ENCODE assay signal across 9 cellular contexts in genomic region chr11:45709264-45709663, GRCh38. TPM values are rescaled to one million over a fixed set of nuclear protein-coding genes. Genes with fewer than 3 reads are reported as not detected.
"Had no signal": no experiment of that assay in that cellular context is flagged by ENCODE, and none has a peak within 500 bp of the region (broad histone marks: within the 10 kb centered on the region; RNA-seq: fewer than 3 reads in every experiment).

No MANE protein-coding gene starts in this region.

- ATAC-seq: GM23338 had no signal

- H3K9me3 Mint-ChIP-seq: GM23338, H9 had no signal

- DNase-seq: H9, HCEC 1CT, KBM-7 had no signal

- FAIRE-seq: H1, H54, HTR-8/SVneo had no signal

- H3K27ac Mint-ChIP-seq: GM23338, H9 had no signal

- H2AFZ ChIP-seq: GM23338 had no signal

- H3K9ac ChIP-seq: KMS-11 had no signal

- H3K4me2 ChIP-seq: GM23338, KMS-11 had no signal

- H3K4me3 Mint-ChIP-seq: GM23338, H9 had no signal

- H3K4me3 ChIP-seq: GM23338 had no signal

- H3K27ac ChIP-seq: KMS-11 had no signal

RNA-seq across cellular contexts. Expression of gene CHST1, which starts 43.8 kb away (rescaled TPM):
- total RNA-seq: HT-29 had no signal
